ENCODE assay signal across 2 cellular contexts in the genomic region with DNA sequence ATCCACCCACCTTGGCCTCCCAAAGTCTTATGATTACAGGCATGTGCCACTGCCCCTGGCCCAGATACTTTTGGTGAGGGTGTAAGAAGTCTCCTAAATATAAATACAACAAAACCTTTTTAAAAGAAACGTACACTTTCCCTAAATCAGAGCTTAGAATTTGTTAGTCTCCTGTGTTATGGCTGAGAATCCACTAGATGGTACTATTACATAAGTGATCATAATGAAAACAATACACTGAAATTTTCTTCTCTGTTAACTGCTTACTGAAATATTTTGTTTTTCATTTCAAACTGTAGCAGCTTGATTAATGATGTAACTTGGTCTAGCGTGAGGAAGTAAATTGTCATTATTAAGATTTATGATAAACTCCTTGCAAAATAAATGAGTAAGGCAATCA.
TF ChIP-seq lines count a peak whose summit lies in the region.

No MANE protein-coding gene starts in this region.

TF ChIP-seq in IMR-90, 13 proteins besides CTCF, POLR2A, EP300 and RAD21:
- TF ChIP-seq, protein P1, sequence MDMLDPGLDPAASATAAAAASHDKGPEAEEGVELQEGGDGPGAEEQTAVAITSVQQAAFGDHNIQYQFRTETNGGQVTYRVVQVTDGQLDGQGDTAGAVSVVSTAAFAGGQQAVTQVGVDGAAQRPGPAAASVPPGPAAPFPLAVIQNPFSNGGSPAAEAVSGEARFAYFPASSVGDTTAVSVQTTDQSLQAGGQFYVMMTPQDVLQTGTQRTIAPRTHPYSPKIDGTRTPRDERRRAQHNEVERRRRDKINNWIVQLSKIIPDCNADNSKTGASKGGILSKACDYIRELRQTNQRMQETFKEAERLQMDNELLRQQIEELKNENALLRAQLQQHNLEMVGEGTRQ (IDR thresholded peaks at IDR 0.05; ENCODE audit: low read depth, low read length): no peak
- TF ChIP-seq CEBPB (IDR thresholded peaks at IDR 0.05; ENCODE audit: low read depth, low read length): no peak
- TF ChIP-seq MAZ (IDR thresholded peaks at IDR 0.05; ENCODE audit: borderline replicate concordance, low read depth, low read length): no peak
- TF ChIP-seq, protein P2, sequence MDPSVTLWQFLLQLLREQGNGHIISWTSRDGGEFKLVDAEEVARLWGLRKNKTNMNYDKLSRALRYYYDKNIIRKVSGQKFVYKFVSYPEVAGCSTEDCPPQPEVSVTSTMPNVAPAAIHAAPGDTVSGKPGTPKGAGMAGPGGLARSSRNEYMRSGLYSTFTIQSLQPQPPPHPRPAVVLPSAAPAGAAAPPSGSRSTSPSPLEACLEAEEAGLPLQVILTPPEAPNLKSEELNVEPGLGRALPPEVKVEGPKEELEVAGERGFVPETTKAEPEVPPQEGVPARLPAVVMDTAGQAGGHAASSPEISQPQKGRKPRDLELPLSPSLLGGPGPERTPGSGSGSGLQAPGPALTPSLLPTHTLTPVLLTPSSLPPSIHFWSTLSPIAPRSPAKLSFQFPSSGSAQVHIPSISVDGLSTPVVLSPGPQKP (IDR thresholded peaks at IDR 0.05; ENCODE audit: borderline replicate concordance, low read depth, low read length): no peak
- TF ChIP-seq RCOR1 (IDR thresholded peaks at IDR 0.05; ENCODE audit: insufficient replicate concordance, low read length): no peak
- no peak for TF ChIP-seq MXI1 (IDR thresholded peaks at IDR 0.05; ENCODE audit: borderline replicate concordance, low read depth, low read length)
- TF ChIP-seq SMC3 (IDR thresholded peaks at IDR 0.05; ENCODE audit: low read depth, low read length): peak; percentile 27; the same call in 1 of the 2 replicates

TF ChIP-seq in K562, 482 proteins besides CTCF, POLR2A, EP300 and RAD21:
- TF ChIP-seq, protein P3, sequence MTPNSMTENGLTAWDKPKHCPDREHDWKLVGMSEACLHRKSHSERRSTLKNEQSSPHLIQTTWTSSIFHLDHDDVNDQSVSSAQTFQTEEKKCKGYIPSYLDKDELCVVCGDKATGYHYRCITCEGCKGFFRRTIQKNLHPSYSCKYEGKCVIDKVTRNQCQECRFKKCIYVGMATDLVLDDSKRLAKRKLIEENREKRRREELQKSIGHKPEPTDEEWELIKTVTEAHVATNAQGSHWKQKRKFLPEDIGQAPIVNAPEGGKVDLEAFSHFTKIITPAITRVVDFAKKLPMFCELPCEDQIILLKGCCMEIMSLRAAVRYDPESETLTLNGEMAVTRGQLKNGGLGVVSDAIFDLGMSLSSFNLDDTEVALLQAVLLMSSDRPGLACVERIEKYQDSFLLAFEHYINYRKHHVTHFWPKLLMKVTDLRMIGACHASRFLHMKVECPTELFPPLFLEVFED (CRISPR knock-in tag; conservative IDR thresholded peaks at IDR 0.05): no peak
- no peak for TF ChIP-seq RBM15 (IDR thresholded peaks at IDR 0.05; ENCODE audit: insufficient read depth, low read length)
- no peak for TF ChIP-seq ZNF175 (CRISPR knock-in tag; IDR thresholded peaks at IDR 0.05; ENCODE audit: low read depth)
- no peak for TF ChIP-seq BRD9 (IDR thresholded peaks at IDR 0.05; ENCODE audit: low read depth, partially characterized antibody)
- TF ChIP-seq, protein P4, sequence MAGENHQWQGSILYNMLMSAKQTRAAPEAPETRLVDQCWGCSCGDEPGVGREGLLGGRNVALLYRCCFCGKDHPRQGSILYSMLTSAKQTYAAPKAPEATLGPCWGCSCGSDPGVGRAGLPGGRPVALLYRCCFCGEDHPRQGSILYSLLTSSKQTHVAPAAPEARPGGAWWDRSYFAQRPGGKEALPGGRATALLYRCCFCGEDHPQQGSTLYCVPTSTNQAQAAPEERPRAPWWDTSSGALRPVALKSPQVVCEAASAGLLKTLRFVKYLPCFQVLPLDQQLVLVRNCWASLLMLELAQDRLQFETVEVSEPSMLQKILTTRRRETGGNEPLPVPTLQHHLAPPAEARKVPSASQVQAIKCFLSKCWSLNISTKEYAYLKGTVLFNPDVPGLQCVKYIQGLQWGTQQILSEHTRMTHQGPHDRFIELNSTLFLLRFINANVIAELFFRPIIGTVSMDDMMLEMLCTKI (IDR thresholded peaks at IDR 0.05; ENCODE audit: partially characterized antibody): no peak
- no peak for TF ChIP-seq PTTG1 (tag; IDR thresholded peaks at IDR 0.05; ENCODE audit: low read depth)
- TF ChIP-seq, protein P5, sequence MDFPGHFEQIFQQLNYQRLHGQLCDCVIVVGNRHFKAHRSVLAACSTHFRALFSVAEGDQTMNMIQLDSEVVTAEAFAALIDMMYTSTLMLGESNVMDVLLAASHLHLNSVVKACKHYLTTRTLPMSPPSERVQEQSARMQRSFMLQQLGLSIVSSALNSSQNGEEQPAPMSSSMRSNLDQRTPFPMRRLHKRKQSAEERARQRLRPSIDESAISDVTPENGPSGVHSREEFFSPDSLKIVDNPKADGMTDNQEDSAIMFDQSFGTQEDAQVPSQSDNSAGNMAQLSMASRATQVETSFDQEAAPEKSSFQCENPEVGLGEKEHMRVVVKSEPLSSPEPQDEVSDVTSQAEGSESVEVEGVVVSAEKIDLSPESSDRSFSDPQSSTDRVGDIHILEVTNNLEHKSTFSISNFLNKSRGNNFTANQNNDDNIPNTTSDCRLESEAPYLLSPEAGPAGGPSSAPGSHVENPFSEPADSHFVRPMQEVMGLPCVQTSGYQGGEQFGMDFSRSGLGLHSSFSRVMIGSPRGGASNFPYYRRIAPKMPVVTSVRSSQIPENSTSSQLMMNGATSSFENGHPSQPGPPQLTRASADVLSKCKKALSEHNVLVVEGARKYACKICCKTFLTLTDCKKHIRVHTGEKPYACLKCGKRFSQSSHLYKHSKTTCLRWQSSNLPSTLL (IDR thresholded peaks at IDR 0.05): no peak
- no peak for TF ChIP-seq OTX1 (CRISPR knock-in tag; IDR thresholded peaks at IDR 0.05)
- no peak for TF ChIP-seq SRSF9 (IDR thresholded peaks at IDR 0.05; ENCODE audit: borderline replicate concordance, low read depth, low read length)
- TF ChIP-seq SIRT6 (IDR thresholded peaks at IDR 0.05; ENCODE audit: low read depth, low read length): no peak
TF ChIP-seq in K562: peak in this region for 0.
